8 cellular contexts compared by ENCODE assay signal in the genomic region with DNA sequence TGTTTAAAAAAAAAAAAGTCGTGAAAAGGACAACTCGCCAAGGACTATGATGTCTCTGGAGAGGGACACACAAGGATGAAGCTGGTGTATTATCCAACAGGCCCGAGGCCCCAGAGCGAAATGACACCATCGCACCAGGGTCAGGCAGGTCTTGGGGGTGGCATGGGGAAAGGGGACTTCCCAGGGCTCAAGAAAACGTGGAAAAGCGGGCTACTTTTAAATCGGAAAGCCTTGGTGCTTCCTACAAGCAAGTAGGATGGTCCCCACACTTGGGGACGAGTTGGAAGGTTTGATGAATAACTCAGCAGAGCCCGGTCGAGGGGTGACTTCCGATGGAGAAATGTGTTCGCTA. TPM values are rescaled to one million over a fixed set of nuclear protein-coding genes. Genes with fewer than 3 reads are reported as not detected.
DNase-seq lines count a peak whose midpoint lies in the region; ATAC-seq, FAIRE-seq and TF ChIP-seq lines count a peak whose summit lies in the region.

No MANE protein-coding gene starts in this region.

- DNase-seq in NCI-H1092 treated with DMSO at 0.1 percent for 48 hours (lab: John Stamatoyannopoulos, UW) (peak; percentile 43), NCI-H1092 (lab: John Stamatoyannopoulos, UW) (no peak), brain microvascular endothelial cell (no peak), HepG2 (ENCODE audit: low spot score) (no peak), thyroid gland (no peak), superior temporal gyrus (ENCODE audit: extremely low spot score) (no peak)
- no peak for DNase-seq in activated CD4-positive, CD25-positive, alpha-beta regulatory T cell treated with anti-CD3 and anti-CD28 coated beads, Interleukin-2, amount 50 U/mL, for 72 hours

- in situ Hi-C loops in brain microvascular endothelial cell (cut with HindIII; ENCODE audit: low pct_ligation_motif_present, low sequenced_read_pairs): no loop called here
- in situ Hi-C loops in HepG2 (cut with HindIII; ENCODE audit: extremely low pct_ligation_motif_present, low pct_unique_long_range_greater_than_20kb): no loop called here

- H3K9me3 ChIP-seq in HepG2 (ENCODE audit: low read length) (no peaks in the 10 kb centered on the region), thyroid gland (no peaks in the 10 kb centered on the region)

- no peak for TF ChIP-seq CTCF in brain microvascular endothelial cell (IDR thresholded peaks at IDR 0.05; ENCODE audit: low read depth, low read length, missing control alignments)
- TF ChIP-seq CTCF in HepG2 (CRISPR knock-in tag; IDR thresholded peaks at IDR 0.05): no peak
- TF ChIP-seq CTCF in thyroid gland (IDR thresholded peaks at IDR 0.05): no peak

- H3K9me3 Mint-ChIP-seq in IgD-negative memory B cell: no peaks in the 10 kb centered on the region

- H3K36me3 ChIP-seq in brain microvascular endothelial cell (replicated peaks): peaks cover 4% of the 10 kb centered on the region
- peaks cover 3 to 5% of the 10 kb centered on the region in 2 experiments; a peak in 3 of 5 replicates for H3K36me3 ChIP-seq in HepG2 (replicated peaks in 1 of 2; ENCODE audit: control insufficient read depth in 1 of 2, insufficient read depth in 2 of 2, low read length in 2 of 2)
- H3K36me3 ChIP-seq in thyroid gland: peaks cover 0 to 7% of the 10 kb centered on the region in 2 donors

- CTCF ChIA-PET in HepG2 (lab: Yijun Ruan, JAX; ENCODE audit: low intra/inter-chr PET ratio, low total read pairs): interaction anchor here (0.9 kb wide), 1 partner anchor 29 kb away, joined by 3 read pairs; no protein-coding TSS in a partner anchor

- H3K4me2 ChIP-seq in HepG2 (ENCODE audit: low read depth, low read length): peak overlapping the region; percentile 90

- H2AFZ ChIP-seq in HepG2 (ENCODE audit: low read length): no peak overlapping the region

- peaks cover 77% of the 10 kb centered on the region for H3K79me2 ChIP-seq in HepG2 (ENCODE audit: insufficient read depth, low read length)

- POLR2A ChIA-PET in HepG2 (lab: Yijun Ruan, JAX): interaction anchor here (1.2 kb wide), 1 partner anchor 97 kb away, joined by 3 read pairs; the partner anchor contains the start of genes EXOC8 and SPRTN

- TF ChIP-seq POLR2A in HepG2 (IDR thresholded peaks at IDR 0.05; ENCODE audit: insufficient read depth in 1 of 2, low read depth in 2 of 2, low read length in 2 of 2): no peak
- TF ChIP-seq POLR2A in thyroid gland (IDR thresholded peaks at IDR 0.05): no peak

- intact Hi-C loops in HepG2 (cut with micrococcal nuclease; ENCODE audit: unreplicated experiment) (loop anchor here (5.0 kb wide), 1 partner anchor 97 kb away; the partner anchor contains the start of genes EXOC8 and SPRTN), thyroid gland (cut with DNase I) (no loop called here)

- H4K20me1 ChIP-seq in HepG2 (ENCODE audit: insufficient read depth, low read length): peaks cover 3% of the 10 kb centered on the region

- TF ChIP-seq EP300 in HepG2 (IDR thresholded peaks at IDR 0.05; ENCODE audit: low read depth in 2 of 2, low read length in 2 of 2) (no peak), HepG2 (CRISPR knock-in tag; IDR thresholded peaks at IDR 0.05; ENCODE audit: borderline replicate concordance) (no peak)

- H3K27me3 ChIP-seq in brain microvascular endothelial cell (replicated peaks) (no peaks in the 10 kb centered on the region), HepG2 (ENCODE audit: control insufficient read depth in 1 of 2, insufficient read depth in 2 of 2, low read length in 2 of 2) (no peaks in the 10 kb centered on the region; a peak in 1 of 5 replicates), thyroid gland (no peaks in the 10 kb centered on the region)

- H3K9ac ChIP-seq in HepG2 (ENCODE audit: insufficient read depth, low read depth, low read length): peak overlapping the region; percentile 93

- peak overlapping the region; percentile 94 to 99 (median 96) for H3K4me3 Mint-ChIP-seq in IgD-negative memory B cell

- H3K27me3 Mint-ChIP-seq in IgD-negative memory B cell: no peaks in the 10 kb centered on the region

- peak; percentile 20 for ATAC-seq in HepG2

- TF ChIP-seq RAD21 in HepG2 (CRISPR knock-in tag; IDR thresholded peaks at IDR 0.05): no peak

- peaks cover 79% of the 10 kb centered on the region for H3K4me1 ChIP-seq in HepG2 (ENCODE audit: insufficient read depth, low read length)
- peaks cover 15 to 25% of the 10 kb centered on the region in 2 donors for H3K4me1 ChIP-seq in thyroid gland

- TSS peak; percentile 70 for BruUV-seq in HepG2 (replicated peaks; lab: Mats Ljungman, UMichigan)

- H3K27ac Mint-ChIP-seq in IgD-negative memory B cell: peak overlapping the region; percentile 93 to 99 (median 98)

- H3K4me3 ChIP-seq in brain microvascular endothelial cell (ENCODE audit: low read depth, low read length): peak overlapping the region; percentile 92
- peak overlapping the region; percentile 89 to 99 (median 93) for H3K4me3 ChIP-seq in HepG2 (replicated peaks in 1 of 3; ENCODE audit: insufficient read depth in 1 of 3, low read depth in 2 of 3, low read length in 3 of 3)
- H3K4me3 ChIP-seq in thyroid gland (replicated peaks in 1 of 3): peak overlapping the region; percentile 69 to 94 (median 73)

- peaks cover 5% of the 10 kb centered on the region for H3K36me3 Mint-ChIP-seq in IgD-negative memory B cell

- peak overlapping the region; percentile 30 for H3K27ac ChIP-seq in brain microvascular endothelial cell
- H3K27ac ChIP-seq in HepG2 (ENCODE audit: extremely low read length, insufficient read depth, low read length): peak overlapping the region; percentile 88
- H3K27ac ChIP-seq in thyroid gland: peak overlapping the region; percentile 41 to 78 (median 69)

- 0% methylated on average over 10 of the region's 13 CpGs for WGBS in HepG2 (ENCODE audit: low lambda C conversion rate)
- 3 to 4% methylated on average over 12 to 13 of the region's 13 CpGs for WGBS in thyroid gland, 2 donors

- H3K4me1 Mint-ChIP-seq in IgD-negative memory B cell: peaks cover 33 to 57% (median 44%) of the 10 kb centered on the region in 3 donors

- FAIRE-seq in HepG2 (lab: Jason Lieb, UNC): no peak

TF ChIP-seq in HepG2, 621 proteins besides CTCF, POLR2A, EP300 and RAD21 (continues in another document):
- TF ChIP-seq ZNF451 (CRISPR knock-in tag; IDR thresholded peaks at IDR 0.05): no peak
- TF ChIP-seq HDAC1 (CRISPR knock-in tag; IDR thresholded peaks at IDR 0.05): no peak
- TF ChIP-seq, protein P1, sequence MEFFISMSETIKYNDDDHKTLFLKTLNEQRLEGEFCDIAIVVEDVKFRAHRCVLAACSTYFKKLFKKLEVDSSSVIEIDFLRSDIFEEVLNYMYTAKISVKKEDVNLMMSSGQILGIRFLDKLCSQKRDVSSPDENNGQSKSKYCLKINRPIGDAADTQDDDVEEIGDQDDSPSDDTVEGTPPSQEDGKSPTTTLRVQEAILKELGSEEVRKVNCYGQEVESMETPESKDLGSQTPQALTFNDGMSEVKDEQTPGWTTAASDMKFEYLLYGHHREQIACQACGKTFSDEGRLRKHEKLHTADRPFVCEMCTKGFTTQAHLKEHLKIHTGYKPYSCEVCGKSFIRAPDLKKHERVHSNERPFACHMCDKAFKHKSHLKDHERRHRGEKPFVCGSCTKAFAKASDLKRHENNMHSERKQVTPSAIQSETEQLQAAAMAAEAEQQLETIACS (CRISPR knock-in tag; IDR thresholded peaks at IDR 0.05): no peak
- TF ChIP-seq, protein P2, sequence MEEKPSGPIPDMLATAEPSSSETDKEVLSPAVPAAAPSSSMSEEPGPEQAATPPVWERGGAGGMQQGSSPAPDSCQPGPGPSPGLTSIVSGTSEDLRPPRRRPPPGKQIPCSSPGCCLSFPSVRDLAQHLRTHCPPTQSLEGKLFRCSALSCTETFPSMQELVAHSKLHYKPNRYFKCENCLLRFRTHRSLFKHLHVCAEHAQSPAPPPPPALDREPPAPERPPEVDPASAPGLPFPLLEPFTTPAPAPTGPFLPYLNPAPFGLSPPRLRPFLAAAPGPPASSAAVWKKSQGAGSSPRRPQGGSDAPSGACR (CRISPR knock-in tag; IDR thresholded peaks at IDR 0.05): 0 out of 2 replicates have a peak, but pooled peaks have one; percentile 4
- TF ChIP-seq PCBP1 (IDR thresholded peaks at IDR 0.05; ENCODE audit: borderline replicate concordance, low read depth, low read length): no peak
- no peak for TF ChIP-seq RXRB (CRISPR knock-in tag; IDR thresholded peaks at IDR 0.05; ENCODE audit: borderline replicate concordance)
- TF ChIP-seq EHMT2 (IDR thresholded peaks at IDR 0.05; ENCODE audit: borderline replicate concordance, low read depth, low read length): no peak
- TF ChIP-seq ZNF230 (CRISPR knock-in tag; IDR thresholded peaks at IDR 0.05): no peak
- TF ChIP-seq SATB2 (CRISPR knock-in tag; IDR thresholded peaks at IDR 0.05): no peak
- TF ChIP-seq ZNF660 (CRISPR knock-in tag; IDR thresholded peaks at IDR 0.05; ENCODE audit: borderline replicate concordance, low read depth): no peak
- no peak for TF ChIP-seq RCOR2 (CRISPR knock-in tag; IDR thresholded peaks at IDR 0.05)
- TF ChIP-seq ZNF678 (CRISPR knock-in tag; IDR thresholded peaks at IDR 0.05): no peak
- no peak for TF ChIP-seq HES4 (CRISPR knock-in tag; IDR thresholded peaks at IDR 0.05; ENCODE audit: borderline replicate concordance)

RNA-seq across cellular contexts. Expression of gene GNPAT, which starts 0.5 kb away (rescaled TPM):
- polyA plus RNA-seq in IgD-negative memory B cell: 40.1 TPM
- total RNA-seq in HepG2 (2016; rRNA removed; fragmentation: Illumina TruSeq; extraction: Trizol): 114 and 153 TPM in 2 replicates
- total RNA-seq in HepG2 (2016; cell fraction: cytosol; rRNA removed; fragmentation: Illumina TruSeq; extraction: Trizol; ENCODE audit: low read depth): 43.6 and 44.9 TPM in 2 replicates
- total RNA-seq in HepG2 (2016; cell fraction: insoluble cytoplasmic fraction; rRNA removed; fragmentation: Illumina TruSeq; extraction: Trizol): 115 and 154 TPM in 2 replicates
- total RNA-seq in HepG2 (2016; cell fraction: membrane; rRNA removed; fragmentation: Illumina TruSeq; extraction: Trizol): 112 and 113 TPM in 2 replicates
- 69.6 and 78.0 TPM in 2 replicates for total RNA-seq in HepG2 (2016; cell fraction: nucleus; rRNA removed; fragmentation: Illumina TruSeq; extraction: Trizol)
- 48.6 and 58.3 TPM in 2 replicates for polyA plus RNA-seq in HepG2 (2011; rRNA removed)
- 24.1 and 35.3 TPM in 2 replicates for polyA plus RNA-seq in HepG2 (2011; cell fraction: cytosol; rRNA removed)
- polyA plus RNA-seq in HepG2 (2011; cell fraction: nucleus; rRNA removed): 54.5 and 54.9 TPM in 2 replicates
- polyA plus RNA-seq in HepG2 (2012): 56.1 and 60.9 TPM in 2 replicates
- polyA plus RNA-seq in HepG2 (2016; cell fraction: cytosol; fragmentation: Illumina TruSeq; extraction: Trizol; ENCODE audit: low read depth): 34.1 and 42.7 TPM in 2 replicates
- polyA plus RNA-seq in HepG2 (2016; cell fraction: insoluble cytoplasmic fraction; fragmentation: Illumina TruSeq; extraction: Trizol; ENCODE audit: low read depth): 112 and 114 TPM in 2 replicates
- polyA plus RNA-seq in HepG2 (2016; cell fraction: membrane; fragmentation: Illumina TruSeq; extraction: Trizol; ENCODE audit: low read depth): 70.4 and 72.1 TPM in 2 replicates
- polyA plus RNA-seq in HepG2 (2016; cell fraction: nucleus; fragmentation: Illumina TruSeq; extraction: Trizol; ENCODE audit: insufficient read depth, low read depth): 110 and 111 TPM in 2 replicates
- polyA minus RNA-seq in HepG2 (2011; rRNA and poly(A)+ RNA removed; ENCODE audit: low replicate concordance): 29.1 and 41.3 TPM in 2 replicates
- 45.6 and 55.3 TPM in 2 replicates for polyA minus RNA-seq in HepG2 (2011; cell fraction: cytosol; rRNA and poly(A)+ RNA removed)
- 66.1 and 72.4 TPM in 2 replicates for polyA minus RNA-seq in HepG2 (2011; cell fraction: nucleus; rRNA and poly(A)+ RNA removed)
- 10 to 100 TPM; 33.9 to 41.9 (median 38.8) TPM for total RNA-seq in thyroid gland

Comparison
In these comparisons a context has a peak if more than half of its experiments do, and no peak if none do; other contexts are left out.
1. H3K27ac ChIP-seq: peak in every context shown above with its lines; median percentile 88 in HepG2; 69 in thyroid gland; 30 in brain microvascular endothelial cell.